ENCODE assay signal across 15 cellular contexts in the genomic region with DNA sequence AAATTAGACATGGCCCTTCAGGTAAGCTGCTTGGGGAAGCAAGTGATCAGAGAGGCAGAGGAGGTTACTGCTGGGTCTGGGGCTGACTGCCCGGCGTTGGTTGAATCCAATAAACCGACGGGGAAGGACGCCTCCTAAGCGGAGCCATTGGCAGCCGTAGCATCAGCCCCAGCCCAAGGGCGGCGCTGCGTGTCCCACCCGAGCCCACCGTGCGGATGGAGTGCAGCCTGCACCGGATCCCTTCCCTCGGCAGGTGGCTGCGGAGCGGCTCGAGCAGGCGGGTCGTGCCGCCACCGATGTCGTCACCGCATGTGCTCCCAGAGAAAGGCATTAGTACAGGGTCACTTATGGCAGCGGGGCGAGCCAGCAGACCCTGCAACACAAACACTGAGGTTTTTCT.
DNase-seq lines count a peak whose midpoint lies in the region; TF ChIP-seq lines count a peak whose summit lies in the region.
"Had no signal": no experiment of that assay in that cellular context is flagged by ENCODE, and none has a peak within 500 bp of the region (broad histone marks: within the 10 kb centered on the region; RNA-seq: fewer than 3 reads in every experiment).

No MANE protein-coding gene starts in this region.

- no peak overlapping the region for H3K9ac ChIP-seq in BLaER1 treated with 17β-estradiol and CSF1 and Interleukin-3, amounts not matched to agents 10 nM and 100 nM
- H3K9ac ChIP-seq in iPS-18a (ENCODE audit: low read length), result peak overlapping the region; percentile 61

- peaks cover 43% of the 10 kb centered on the region for H3K27me3 Mint-ChIP-seq in progenitor cell of endocrine pancreas
- H3K27me3 Mint-ChIP-seq: activated B cell treated with CpG ODN at 0.5 μM for 24 hours; activated naive CD4-positive, alpha-beta T cell treated with anti-CD3 and anti-CD28 coated beads, Interleukin-2, amount 10 ng/mL, durations not matched to agents 7 days and 5 days had no signal

- H3K4me1 Mint-ChIP-seq in progenitor cell of endocrine pancreas (ENCODE audit: low read depth), result peaks cover 7% of the 10 kb centered on the region
- H3K4me1 Mint-ChIP-seq: activated naive CD4-positive, alpha-beta T cell treated with anti-CD3 and anti-CD28 coated beads, Interleukin-2, amount 10 ng/mL, durations not matched to agents 7 days and 5 days; immature natural killer cell had no signal

- peak overlapping the region; percentile 65 for H3K4me3 Mint-ChIP-seq in progenitor cell of endocrine pancreas (ENCODE audit: low read depth)
- H3K4me3 Mint-ChIP-seq: activated B cell treated with CpG ODN at 0.5 μM for 24 hours; activated naive CD4-positive, alpha-beta T cell treated with anti-CD3 and anti-CD28 coated beads, Interleukin-2, amount 10 ng/mL, durations not matched to agents 7 days and 5 days; immature natural killer cell; T-helper 1 cell treated with Interleukin-12 subunit alpha and Interleukin-12 subunit beta and Interleukin-4 antibody, amounts not matched to agents 30 μg/mL and 1 μg/mL, for 36 hours had no signal

- H3K4me3 ChIP-seq in BLaER1 treated with 17β-estradiol and CSF1 and Interleukin-3, amounts not matched to agents 10 nM and 100 nM, result no peak overlapping the region
- peak overlapping the region; percentile 53 for H3K4me3 ChIP-seq in iPS-18a (ENCODE audit: low read length)

- no peaks in the 10 kb centered on the region for H3K36me3 Mint-ChIP-seq in progenitor cell of endocrine pancreas (ENCODE audit: insufficient read depth)
- H3K36me3 Mint-ChIP-seq: immature natural killer cell had no signal

- DNase-seq in astrocyte of the hippocampus (ENCODE audit: low read depth, low spot score) (peak; percentile 50), progenitor cell of endocrine pancreas (ENCODE audit: low spot score, unreplicated experiment) (peak; percentile 70), DMS53 treated with DMSO at 0.1 percent for 48 hours (lab: John Stamatoyannopoulos, UW; ENCODE audit: unreplicated experiment) (no peak), NCI-H1417 treated with DMSO at 0.1 percent for 48 hours (lab: John Stamatoyannopoulos, UW) (no peak), AG08396 (ENCODE audit: low spot score) (no peak)
- no peak for DNase-seq in activated naive CD4-positive, alpha-beta T cell (lab: John Stamatoyannopoulos, UW)
- DNase-seq: activated B cell treated with CpG ODN at 0.5 μM for 24 hours; activated naive CD4-positive, alpha-beta T cell treated with anti-CD3 and anti-CD28 coated beads, Interleukin-2, amount 10 ng/mL, durations not matched to agents 7 days and 5 days; effector memory CD4-positive, alpha-beta T cell; immature natural killer cell; NCI-H1092 treated with DMSO at 0.1 percent for 48 hours; NCI-H2171 had no signal

- peak overlapping the region in 8 of 11 experiments; percentile 9 to 90 (median 82); a peak in 13 of 22 replicates for H3K4me2 ChIP-seq in BLaER1 treated with 17β-estradiol and CSF1 and Interleukin-3, amounts not matched to agents 10 nM and 100 nM

- no peaks in the 10 kb centered on the region for H3K9me3 Mint-ChIP-seq in progenitor cell of endocrine pancreas (ENCODE audit: low read depth)
- H3K9me3 Mint-ChIP-seq: activated naive CD4-positive, alpha-beta T cell treated with anti-CD3 and anti-CD28 coated beads, Interleukin-2, amount 10 ng/mL, durations not matched to agents 7 days and 5 days; immature natural killer cell; T-helper 1 cell treated with Interleukin-12 subunit alpha and Interleukin-12 subunit beta and Interleukin-4 antibody, amounts not matched to agents 30 μg/mL and 1 μg/mL, for 36 hours had no signal

- H4K20me1 ChIP-seq in BLaER1 treated with 17β-estradiol and CSF1 and Interleukin-3, amounts not matched to agents 10 nM and 100 nM, result peaks cover 0 to 5% (median 0%) of the 10 kb centered on the region in 11 experiments; a peak in 2 of 22 replicates

- peaks cover 0 to 70% (median 0%) of the 10 kb centered on the region in 11 experiments; a peak in 5 of 22 replicates for H3K36me3 ChIP-seq in BLaER1 treated with 17β-estradiol and CSF1 and Interleukin-3, amounts not matched to agents 10 nM and 100 nM
- no peaks in the 10 kb centered on the region for H3K36me3 ChIP-seq in iPS-18a (ENCODE audit: control insufficient read depth, low read depth, low read length)

- peak overlapping the region; percentile 76 for H3K27ac Mint-ChIP-seq in progenitor cell of endocrine pancreas
- H3K27ac Mint-ChIP-seq: activated B cell treated with CpG ODN at 0.5 μM for 24 hours; activated naive CD4-positive, alpha-beta T cell treated with anti-CD3 and anti-CD28 coated beads, Interleukin-2, amount 10 ng/mL, durations not matched to agents 7 days and 5 days; immature natural killer cell; T-helper 1 cell treated with Interleukin-12 subunit alpha and Interleukin-12 subunit beta and Interleukin-4 antibody, amounts not matched to agents 30 μg/mL and 1 μg/mL, for 36 hours had no signal

- H3K27ac ChIP-seq in BLaER1 treated with 17β-estradiol and CSF1 and Interleukin-3, amounts not matched to agents 10 nM and 100 nM, result no peak overlapping the region
- H3K27ac ChIP-seq in iPS-18a (ENCODE audit: low read length), result no peak overlapping the region

- H3K9me3 ChIP-seq in BLaER1 treated with 17β-estradiol and CSF1 and Interleukin-3, amounts not matched to agents 10 nM and 100 nM (replicated peaks in 1 of 11), result peaks cover 0 to 13% (median 10%) of the 10 kb centered on the region in 11 experiments; a peak in 18 of 22 replicates
- H3K9me3 ChIP-seq in iPS-18a (ENCODE audit: control insufficient read depth, low read depth, low read length), result no peaks in the 10 kb centered on the region

- H3K4me1 ChIP-seq in BLaER1 treated with 17β-estradiol and CSF1 and Interleukin-3, amounts not matched to agents 10 nM and 100 nM, result peaks cover 11 to 58% (median 43%) of the 10 kb centered on the region in 10 experiments; a peak in 19 of 20 replicates
- H3K4me1 ChIP-seq in iPS-18a (ENCODE audit: control insufficient read depth, low read depth, low read length), result peaks cover 10% of the 10 kb centered on the region

- H3K27me3 ChIP-seq in BLaER1 treated with 17β-estradiol and CSF1 and Interleukin-3, amounts not matched to agents 10 nM and 100 nM, result no peaks in the 10 kb centered on the region
- H3K27me3 ChIP-seq in iPS-18a (ENCODE audit: control insufficient read depth, insufficient read depth, low read length), result peaks cover 25% of the 10 kb centered on the region

- peak; percentile 65 for TF ChIP-seq CTCF in progenitor cell of endocrine pancreas (IDR thresholded peaks at IDR 0.05; ENCODE audit: unreplicated experiment)

Comparison
In these comparisons a context has a peak if more than half of its experiments do, and no peak if none do; other contexts are left out.
1. DNase-seq: peak in astrocyte of the hippocampus (single experiment) and progenitor cell of endocrine pancreas (single experiment); none in DMS53 treated with DMSO at 0.1 percent for 48 hours (single experiment), activated naive CD4-positive, alpha-beta T cell (0 of 4), NCI-H1417 treated with DMSO at 0.1 percent for 48 hours (single experiment) and AG08396 (single experiment).